12 cellular contexts compared by ENCODE assay signal in genomic region chr3:125110016-125110875, GRCh38. TPM values are rescaled to one million over a fixed set of nuclear protein-coding genes. Genes with fewer than 3 reads are reported as not detected.
DNase-seq lines count a peak whose midpoint lies in the region; ATAC-seq and TF ChIP-seq lines count a peak whose summit lies in the region.
"Had no signal": no experiment of that assay in that cellular context is flagged by ENCODE, and none has a peak within 500 bp of the region (broad histone marks: within the 10 kb centered on the region; RNA-seq: fewer than 3 reads in every experiment).

No MANE protein-coding gene starts in this region.

- no peaks in the 10 kb centered on the region for H3K36me3 Mint-ChIP-seq in activated T-cell treated with anti-CD3 and anti-CD28 coated beads, Interleukin-2, amount 50 U/mL, for 24 hours (ENCODE audit: low read depth)
- H3K36me3 Mint-ChIP-seq in stimulated activated naive CD8-positive, alpha-beta T cell treated with anti-CD3 and anti-CD28 coated beads, Interleukin-15, Interleukin-2, amounts not matched to agents 100 ng/mL and 50 ng/mL, for 24 hours (ENCODE audit: low read depth), result peaks cover 1% of the 10 kb centered on the region

- H3K36me3 ChIP-seq in RWPE2 (ENCODE audit: low read depth), result no peaks in the 10 kb centered on the region; the same call in 1 of the 2 replicates

- peaks cover 4% of the 10 kb centered on the region for H3K9me3 Mint-ChIP-seq in activated T-cell treated with anti-CD3 and anti-CD28 coated beads, Interleukin-2, amount 50 U/mL, for 24 hours
- H3K9me3 Mint-ChIP-seq in stimulated activated naive CD8-positive, alpha-beta T cell treated with anti-CD3 and anti-CD28 coated beads, Interleukin-15, Interleukin-2, amounts not matched to agents 100 ng/mL and 50 ng/mL, for 24 hours, result peaks cover 3% of the 10 kb centered on the region
- H3K9me3 Mint-ChIP-seq: CD4-positive, alpha-beta T cell had no signal

- H3K27ac Mint-ChIP-seq in activated T-cell treated with anti-CD3 and anti-CD28 coated beads, Interleukin-2, amount 50 U/mL, for 24 hours, result peak overlapping the region; percentile 31
- peak overlapping the region; percentile 49 for H3K27ac Mint-ChIP-seq in stimulated activated naive CD8-positive, alpha-beta T cell treated with anti-CD3 and anti-CD28 coated beads, Interleukin-15, Interleukin-2, amounts not matched to agents 100 ng/mL and 50 ng/mL, for 24 hours
- H3K27ac Mint-ChIP-seq: CD4-positive, alpha-beta T cell had no signal

- peaks cover 33% of the 10 kb centered on the region for H3K4me1 ChIP-seq in RWPE2 (ENCODE audit: insufficient read depth, poor library complexity, severe bottlenecking)

- no peaks in the 10 kb centered on the region for H3K9me3 ChIP-seq in RWPE2 (ENCODE audit: severe bottlenecking)

- DNase-seq in activated T-cell treated with anti-CD3 and anti-CD28 coated beads, Interleukin-2, amount 50 U/mL, for 24 hours, result peak; percentile 57
- no peak for DNase-seq in activated T-cell treated with anti-CD3 and anti-CD28 coated beads for 4 hours
- DNase-seq in RWPE2 (ENCODE audit: low spot score), result no peak
- no peak for DNase-seq in hypothalamus (lab: John Stamatoyannopoulos, UW)
- DNase-seq in KG1 (lab: John Stamatoyannopoulos, UW), result no peak
- DNase-seq: activated CD4-positive, alpha-beta T cell treated with anti-CD3 and anti-CD28 coated beads for 1 hour; CD4-positive, alpha-beta T cell; occipital lobe; stimulated activated naive CD4-positive, alpha-beta T cell treated with Interleukin-2 at 50 U/mL for 16 hours had no signal

- H3K4me1 Mint-ChIP-seq in activated T-cell treated with anti-CD3 and anti-CD28 coated beads, Interleukin-2, amount 50 U/mL, for 24 hours (ENCODE audit: low read depth), result peaks cover 49% of the 10 kb centered on the region
- H3K4me1 Mint-ChIP-seq in stimulated activated naive CD8-positive, alpha-beta T cell treated with anti-CD3 and anti-CD28 coated beads, Interleukin-15, Interleukin-2, amounts not matched to agents 100 ng/mL and 50 ng/mL, for 24 hours (ENCODE audit: low read depth), result peaks cover 53% of the 10 kb centered on the region

- no peak overlapping the region for H3K4me3 ChIP-seq in RWPE2 (ENCODE audit: severe bottlenecking)

- H3K4me3 Mint-ChIP-seq in activated T-cell treated with anti-CD3 and anti-CD28 coated beads, Interleukin-2, amount 50 U/mL, for 24 hours, result no peak overlapping the region
- H3K4me3 Mint-ChIP-seq in stimulated activated naive CD8-positive, alpha-beta T cell treated with anti-CD3 and anti-CD28 coated beads, Interleukin-15, Interleukin-2, amounts not matched to agents 100 ng/mL and 50 ng/mL, for 24 hours, result no peak overlapping the region
- H3K4me3 Mint-ChIP-seq: CD4-positive, alpha-beta T cell had no signal

- TF ChIP-seq CTCF in RWPE2 (IDR thresholded peaks at IDR 0.05; ENCODE audit: poor library complexity, severe bottlenecking), result no peak

- no peaks in the 10 kb centered on the region for H3K27me3 ChIP-seq in RWPE2 (ENCODE audit: insufficient read depth, poor library complexity, severe bottlenecking)

- peaks cover 23% of the 10 kb centered on the region for H3K27me3 Mint-ChIP-seq in activated T-cell treated with anti-CD3 and anti-CD28 coated beads, Interleukin-2, amount 50 U/mL, for 24 hours
- H3K27me3 Mint-ChIP-seq in stimulated activated naive CD8-positive, alpha-beta T cell treated with anti-CD3 and anti-CD28 coated beads, Interleukin-15, Interleukin-2, amounts not matched to agents 100 ng/mL and 50 ng/mL, for 24 hours, result peaks cover 22% of the 10 kb centered on the region

- peak overlapping the region; percentile 68 for H3K27ac ChIP-seq in RWPE2 (ENCODE audit: poor library complexity, severe bottlenecking)

- ATAC-seq in RWPE2 (ENCODE audit: low read depth) (peak; percentile 90), esophagus mucosa (peak; percentile 70), GM18502 (IDR thresholded peaks at IDR 0.05; ENCODE audit: poor library complexity, unreplicated experiment) (no peak)

RNA-seq across cellular contexts. Expression of gene HEG1, which starts 54.4 kb away (rescaled TPM):
- total RNA-seq in esophagus mucosa, result 13.0 TPM
